20 cellular contexts compared by ENCODE assay signal in genomic region chr9:129778469-129778868, GRCh38. TPM values are rescaled to one million over a fixed set of nuclear protein-coding genes. Genes with fewer than 3 reads are reported as not detected.
DNase-seq lines count a peak whose midpoint lies in the region; ATAC-seq, FAIRE-seq and TF ChIP-seq lines count a peak whose summit lies in the region.
"Had no signal": no experiment of that assay in that cellular context is flagged by ENCODE, and none has a peak within 500 bp of the region (broad histone marks: within the 10 kb centered on the region; RNA-seq: fewer than 3 reads in every experiment).

No MANE protein-coding gene starts in this region.

- H3K36me3 ChIP-seq in HCT116 (ENCODE audit: control insufficient read depth in 1 of 2, insufficient read depth in 2 of 2, low read length in 2 of 2) (no peaks in the 10 kb centered on the region), bronchial epithelial cell (ENCODE audit: control insufficient read depth, insufficient read depth, low read length) (no peaks in the 10 kb centered on the region), neutrophil (no peaks in the 10 kb centered on the region)

- no peaks in the 10 kb centered on the region for H3K9me2 ChIP-seq in HCT116 (ENCODE audit: insufficient read depth)

- H3K27me3 ChIP-seq in HCT116 (ENCODE audit: insufficient read depth, low read length): no peaks in the 10 kb centered on the region
- peaks cover 5% of the 10 kb centered on the region for H3K27me3 ChIP-seq in bronchial epithelial cell (ENCODE audit: control insufficient read depth, insufficient read depth, low read length)
- no peaks in the 10 kb centered on the region for H3K27me3 ChIP-seq in neutrophil

- H3K4me1 ChIP-seq in HCT116 (ENCODE audit: control insufficient read depth in 1 of 2, insufficient read depth in 2 of 2, low read length in 2 of 2): peaks cover 29% of the 10 kb centered on the region in 2 experiments
- H3K4me1 ChIP-seq in neutrophil (ENCODE audit: control insufficient read depth in 1 of 2, insufficient read depth in 1 of 2, low read depth in 1 of 2, low read length in 1 of 2): peaks cover 85 to 88% of the 10 kb centered on the region in 2 experiments

- no peaks in the 10 kb centered on the region for H3K79me2 ChIP-seq in HCT116 (ENCODE audit: insufficient read depth, low read length)

- H3K27ac ChIP-seq in HCT116 (ENCODE audit: low read depth, low read length): no peak overlapping the region
- H3K27ac ChIP-seq in neutrophil: peak overlapping the region; percentile 92
- H3K27ac ChIP-seq: KMS-11 had no signal

- H3K9me3 ChIP-seq in HCT116 (ENCODE audit: control insufficient read depth in 1 of 2, insufficient read depth in 1 of 2, low read depth in 1 of 2, low read length in 2 of 2) (no peaks in the 10 kb centered on the region), neutrophil (no peaks in the 10 kb centered on the region)

- no peak for TF ChIP-seq POLR2A in HCT116 (IDR thresholded peaks at IDR 0.05; ENCODE audit: borderline replicate concordance, extremely low read depth, insufficient read depth, insufficient read length)

- in situ Hi-C loops in KBM-7 (cut with MboI; ENCODE audit: low pct_unique_long_range_greater_than_20kb, low sequenced_read_pairs): loop anchor here (25.0 kb wide), 1 partner anchor 641 kb away; no protein-coding TSS in a partner anchor

- no peak for DNase-seq in HCT116 (ENCODE audit: low read depth, low spot score)
- DNase-seq in M059J (ENCODE audit: low read depth): peak; percentile 45
- peak; percentile 61 for DNase-seq in bronchial epithelial cell (ENCODE audit: low read depth)
- no peak for DNase-seq in NCI-H1105 (lab: John Stamatoyannopoulos, UW)
- no peak for DNase-seq in KBM-7
- DNase-seq in anterior cingulate cortex (lab: John Stamatoyannopoulos, UW): no peak
- DNase-seq: AML-193; CD4-positive, CD25-positive, alpha-beta regulatory T cell; COR-L47; GOT3; MM.1S; NCI-H1092 treated with DMSO at 0.1 percent for 48 hours; NCI-H1694; NCI-H510A; NCI-H748 treated with DMSO at 0.1 percent for 48 hours; SIG-M5 had no signal

- no peak for FAIRE-seq in bronchial epithelial cell (lab: Jason Lieb, UNC)
- FAIRE-seq: GM12891 had no signal

- no peak overlapping the region for H3K4me3 ChIP-seq in HCT116 (replicated peaks in 1 of 2; ENCODE audit: low read depth in 1 of 2, low read length in 2 of 2)
- no peak overlapping the region for H3K4me3 ChIP-seq in bronchial epithelial cell (ENCODE audit: low read depth, low read length)
- no peak overlapping the region for H3K4me3 ChIP-seq in neutrophil (ENCODE audit: low read depth in 1 of 2, low read length in 1 of 2)

- BruUV-seq in HCT116 (replicated peaks; lab: Mats Ljungman, UMichigan): no TSS peak

- CTCF ChIA-PET in HCT116 (lab: Charles Lee): interaction anchor here (1.0 to 3.9 kb wide), 2 partner anchors 40 to 52 kb away, joined by 3 to 42 read pairs; no protein-coding TSS in a partner anchor

- RAD21 ChIA-PET in HCT116 (lab: Charles Lee; ENCODE audit: low non-redundant PET in 1 of 2, low total read pairs in 2 of 2, uncharacterized antibody in 2 of 2, unreplicated experiment in 2 of 2): interaction anchor here in 1 of 2 experiments (0.5 kb wide), 1 partner anchor 49 kb away, joined by 5 read pairs; no protein-coding TSS in a partner anchor

- no peak overlapping the region for H3K9ac ChIP-seq in HCT116 (ENCODE audit: low read length)
- H3K9ac ChIP-seq: KMS-11 had no signal

- no peak for TF ChIP-seq RAD21 in HCT116 (IDR thresholded peaks at IDR 0.05; ENCODE audit: low read depth)

- POLR2A ChIA-PET in HCT116 (lab: Charles Lee): interaction anchor here (0.8 kb wide), 1 partner anchor 41 kb away, joined by 4 read pairs; no protein-coding TSS in a partner anchor

- intact Hi-C loops in HCT116 (cut with micrococcal nuclease): no loop called here

- ATAC-seq in HCT116: no peak

- no peak overlapping the region for H2AFZ ChIP-seq in HCT116 (ENCODE audit: low read depth, low read length, poor library complexity, severe bottlenecking)

- H3K4me2 ChIP-seq in HCT116 (ENCODE audit: low read length): peak overlapping the region; percentile 32
- H3K4me2 ChIP-seq: KMS-11 had no signal

- no peak for TF ChIP-seq CTCF in HCT116 (IDR thresholded peaks at IDR 0.05 in 2 of 3, conservative IDR thresholded peaks at IDR 0.05 in 1 of 3; ENCODE audit: borderline replicate concordance in 1 of 3, insufficient read depth in 1 of 3, low read depth in 2 of 3, low read length in 2 of 3)
- TF ChIP-seq CTCF in bronchial epithelial cell (IDR thresholded peaks at IDR 0.05; ENCODE audit: insufficient read depth, low read length, severe bottlenecking): no peak
- TF ChIP-seq CTCF in neutrophil (IDR thresholded peaks at IDR 0.05): no peak

- no peaks in the 10 kb centered on the region for H4K20me1 ChIP-seq in HCT116 (ENCODE audit: insufficient read depth)

TF ChIP-seq in HCT116, 20 proteins besides CTCF, POLR2A, EP300 and RAD21:
- TF ChIP-seq EGR1 (IDR thresholded peaks at IDR 0.05; ENCODE audit: low read depth) (no peak), YY1 (IDR thresholded peaks at IDR 0.05; ENCODE audit: extremely low read depth, insufficient replicate concordance, low read depth, low read length) (peak; percentile 15)

RNA-seq across cellular contexts. Expression of gene TOR1B, which starts 24.5 kb away (rescaled TPM):
- total RNA-seq in HCT116 (2021; ENCODE audit: unreplicated experiment) (19.0 TPM), bronchial epithelial cell (20.7 and 27.9 TPM in 2 replicates)
- 12.2 and 13.8 TPM in 2 replicates for polyA plus RNA-seq in HCT116 (2012)
- 68.5 and 74.6 TPM in 2 replicates for total RNA-seq in M059J (2014; rRNA removed; shearing (Covaris generic))

RNA-seq across cellular contexts. Expression of gene PTGES, which starts 25.6 kb away (rescaled TPM):
- total RNA-seq in HCT116 (2021; ENCODE audit: unreplicated experiment) (17.2 TPM), bronchial epithelial cell (0.90 and 11.1 TPM in 2 replicates)
- 16.8 and 19.0 TPM in 2 replicates for polyA plus RNA-seq in HCT116 (2012)
- 0.10 and 1.0 TPM in 2 replicates for total RNA-seq in M059J (2014; rRNA removed; shearing (Covaris generic))
- total RNA-seq: CD4-positive, CD25-positive, alpha-beta regulatory T cell; OCI-LY7 had no signal

RNA-seq across cellular contexts. Expression of gene TOR1A, which starts 45.5 kb away (rescaled TPM):
- total RNA-seq in HCT116 (2021; ENCODE audit: unreplicated experiment) (24.4 TPM), bronchial epithelial cell (12.7 and 19.2 TPM in 2 replicates)
- polyA plus RNA-seq in HCT116 (2012): 19.7 and 24.7 TPM in 2 replicates
- 100 and 104 TPM in 2 replicates for total RNA-seq in M059J (2014; rRNA removed; shearing (Covaris generic))

RNA-seq across cellular contexts. Expression of gene C9orf78, which starts 56.6 kb away (rescaled TPM):
- total RNA-seq in HCT116 (2021; ENCODE audit: unreplicated experiment): 41.4 TPM
- polyA plus RNA-seq in HCT116 (2012): 43.3 and 43.5 TPM in 2 replicates
- 49.9 and 51.4 TPM in 2 replicates for total RNA-seq in M059J (2014; rRNA removed; shearing (Covaris generic))
- 55.8 and 65.8 TPM in 2 replicates for total RNA-seq in bronchial epithelial cell

RNA-seq across cellular contexts. Expression of gene USP20, which starts 56.8 kb away (rescaled TPM):
- total RNA-seq in HCT116 (2021; ENCODE audit: unreplicated experiment) (16.8 TPM), bronchial epithelial cell (5.5 and 6.7 TPM in 2 replicates)
- polyA plus RNA-seq in HCT116 (2012): 12.8 and 16.3 TPM in 2 replicates
- total RNA-seq in M059J (2014; rRNA removed; shearing (Covaris generic)): 5.5 and 18.0 TPM in 2 replicates

Comparison
In these comparisons a context has a peak if more than half of its experiments do, and no peak if none do; other contexts are left out.
1. DNase-seq: peak in M059J (single experiment) and bronchial epithelial cell (single experiment); none in HCT116 (single experiment), NCI-H1105 (single experiment), KBM-7 (single experiment) and anterior cingulate cortex (0 of 58).